9 cellular contexts compared by ENCODE assay signal in genomic region chr13:97856001-97856675, GRCh38.
DNase-seq lines count a peak whose midpoint lies in the region; ATAC-seq and TF ChIP-seq lines count a peak whose summit lies in the region.
"Had no signal": no experiment of that assay in that cellular context is flagged by ENCODE, and none has a peak within 500 bp of the region (broad histone marks: within the 10 kb centered on the region; RNA-seq: fewer than 3 reads in every experiment).

No MANE protein-coding gene starts in this region.

- H3K4me3 Mint-ChIP-seq in osteocyte (ENCODE audit: unreplicated experiment), result no peak overlapping the region
- H3K4me3 Mint-ChIP-seq in progenitor cell of endocrine pancreas (ENCODE audit: low read depth), result no peak overlapping the region
- H3K4me3 Mint-ChIP-seq: CD14-positive monocyte had no signal

- H3K9me3 Mint-ChIP-seq in osteocyte (ENCODE audit: unreplicated experiment), result no peaks in the 10 kb centered on the region
- no peaks in the 10 kb centered on the region for H3K9me3 Mint-ChIP-seq in progenitor cell of endocrine pancreas (ENCODE audit: low read depth)

- H3K27me3 Mint-ChIP-seq in osteocyte (ENCODE audit: unreplicated experiment) (no peaks in the 10 kb centered on the region), progenitor cell of endocrine pancreas (peaks cover 4% of the 10 kb centered on the region)

- H3K4me1 Mint-ChIP-seq in osteocyte (ENCODE audit: unreplicated experiment) (peaks cover 24% of the 10 kb centered on the region), progenitor cell of endocrine pancreas (ENCODE audit: low read depth) (peaks cover 3% of the 10 kb centered on the region)

- peak; percentile 33 for DNase-seq in GM12865 (ENCODE audit: low read depth)
- DNase-seq in fibroblast of pulmonary artery (ENCODE audit: low read depth), result peak; percentile 36
- DNase-seq in osteocyte (ENCODE audit: extremely low spot score, unreplicated experiment), result no peak
- no peak for DNase-seq in SHP77 treated with DMSO at 0.1 percent for 48 hours (lab: John Stamatoyannopoulos, UW)
- DNase-seq in LoVo (ENCODE audit: low spot score), result no peak
- DNase-seq in progenitor cell of endocrine pancreas (ENCODE audit: low spot score, unreplicated experiment), result no peak

- no peak for TF ChIP-seq CTCF in GM12865 (IDR thresholded peaks at IDR 0.05; ENCODE audit: insufficient read depth, low read depth, low read length, missing control alignments)
- TF ChIP-seq CTCF in fibroblast of pulmonary artery (IDR thresholded peaks at IDR 0.05; ENCODE audit: low read length, missing control alignments), result no peak
- no peak for TF ChIP-seq CTCF in osteocyte (IDR thresholded peaks at IDR 0.05)
- TF ChIP-seq CTCF in progenitor cell of endocrine pancreas (IDR thresholded peaks at IDR 0.05; ENCODE audit: unreplicated experiment), result no peak

- H3K27ac Mint-ChIP-seq in osteocyte (ENCODE audit: unreplicated experiment) (peak overlapping the region; percentile 70), progenitor cell of endocrine pancreas (no peak overlapping the region)
- H3K27ac Mint-ChIP-seq: CD14-positive monocyte had no signal

- H3K36me3 Mint-ChIP-seq in osteocyte (ENCODE audit: unreplicated experiment) (no peaks in the 10 kb centered on the region), progenitor cell of endocrine pancreas (ENCODE audit: insufficient read depth) (no peaks in the 10 kb centered on the region)
- H3K36me3 Mint-ChIP-seq: CD14-positive monocyte had no signal

- ATAC-seq in HG03095 (IDR thresholded peaks at IDR 0.05; ENCODE audit: unreplicated experiment) (peak; percentile 61), GM21381 (IDR thresholded peaks at IDR 0.05; ENCODE audit: unreplicated experiment) (no peak)

- no peak overlapping the region for H3K4me3 ChIP-seq in GM12865 (ENCODE audit: low read depth, low read length)
- no peak overlapping the region for H3K4me3 ChIP-seq in fibroblast of pulmonary artery (replicated peaks; ENCODE audit: low read depth, low read length)

Comparison
In these comparisons a context has a peak if more than half of its experiments do, and no peak if none do; other contexts are left out.
1. DNase-seq: peak in GM12865 (single experiment) and fibroblast of pulmonary artery (single experiment); none in osteocyte (single experiment), SHP77 treated with DMSO at 0.1 percent for 48 hours (single experiment), LoVo (single experiment) and progenitor cell of endocrine pancreas (single experiment).